7 cellular contexts compared by ENCODE assay signal in genomic region chr2:677056-677949, GRCh38. TPM values are rescaled to one million over a fixed set of nuclear protein-coding genes. Genes with fewer than 3 reads are reported as not detected.
DNase-seq lines count a peak whose midpoint lies in the region; ATAC-seq lines count a peak whose summit lies in the region.

TSS of gene TMEM18 (minus strand) at chr2:677406. CDS start at chr2:677345, 61 bp downstream.

- WGBS in right cardiac atrium: under 1% methylated on average over 67 of the region's 67 CpGs

- DNase-seq in NCI-H1436 (lab: John Stamatoyannopoulos, UW): peak; percentile 99
- DNase-seq in SW480 (ENCODE audit: low spot score): peak; percentile 99
- DNase-seq in amygdala (lab: John Stamatoyannopoulos, UW): peak in 50 of 56 donors; percentile 83 to 100 (median 96)
- peak; percentile 91 to 99 (median 99) for DNase-seq in right cardiac atrium
- peak; percentile 97 for DNase-seq in pulmonary artery endothelial cell (ENCODE audit: low read depth, low spot score)

- intact Hi-C loops in right cardiac atrium (cut with DNase I): no loop called here

- H3K27ac ChIP-seq in right cardiac atrium (ENCODE audit: low read length): peak within 1 kb of the TSS; percentile 96

- no peaks in the 10 kb centered on the region for H3K9me3 ChIP-seq in right cardiac atrium (ENCODE audit: control insufficient read depth, low read length)

- H3K27me3 ChIP-seq in right cardiac atrium (ENCODE audit: control insufficient read depth, insufficient read depth): no peaks in the 10 kb centered on the region

- H3K4me1 ChIP-seq in right cardiac atrium (ENCODE audit: control insufficient read depth, insufficient read depth, low read length): no peaks in the 10 kb centered on the region

- H3K4me3 ChIP-seq in right cardiac atrium (ENCODE audit: low read length): peak within 1 kb of the TSS; percentile 72

- ATAC-seq in GM18498 (IDR thresholded peaks at IDR 0.05; ENCODE audit: unreplicated experiment) (peak; percentile 62), HG02840 (IDR thresholded peaks at IDR 0.05; ENCODE audit: low FRiP score, unreplicated experiment) (peak; percentile 68), right cardiac atrium (peak; percentile 95 to 96)

RNA-seq across cellular contexts. Expression of gene TMEM18, which starts in this region (rescaled TPM):
- total RNA-seq in right cardiac atrium (10 to 100 TPM; 11.4 to 16.4 (median 15.0) TPM), pulmonary artery endothelial cell (10.2 and 13.9 TPM in 2 replicates)
- polyA plus RNA-seq in right cardiac atrium: 10.6 TPM

Comparison
In these comparisons a context has a peak if more than half of its experiments do, and no peak if none do; other contexts are left out.
1. Peak in every context shown above with its lines: DNase-seq, ATAC-seq, H3K4me3 ChIP-seq and H3K27ac ChIP-seq.